In the genomic region with DNA sequence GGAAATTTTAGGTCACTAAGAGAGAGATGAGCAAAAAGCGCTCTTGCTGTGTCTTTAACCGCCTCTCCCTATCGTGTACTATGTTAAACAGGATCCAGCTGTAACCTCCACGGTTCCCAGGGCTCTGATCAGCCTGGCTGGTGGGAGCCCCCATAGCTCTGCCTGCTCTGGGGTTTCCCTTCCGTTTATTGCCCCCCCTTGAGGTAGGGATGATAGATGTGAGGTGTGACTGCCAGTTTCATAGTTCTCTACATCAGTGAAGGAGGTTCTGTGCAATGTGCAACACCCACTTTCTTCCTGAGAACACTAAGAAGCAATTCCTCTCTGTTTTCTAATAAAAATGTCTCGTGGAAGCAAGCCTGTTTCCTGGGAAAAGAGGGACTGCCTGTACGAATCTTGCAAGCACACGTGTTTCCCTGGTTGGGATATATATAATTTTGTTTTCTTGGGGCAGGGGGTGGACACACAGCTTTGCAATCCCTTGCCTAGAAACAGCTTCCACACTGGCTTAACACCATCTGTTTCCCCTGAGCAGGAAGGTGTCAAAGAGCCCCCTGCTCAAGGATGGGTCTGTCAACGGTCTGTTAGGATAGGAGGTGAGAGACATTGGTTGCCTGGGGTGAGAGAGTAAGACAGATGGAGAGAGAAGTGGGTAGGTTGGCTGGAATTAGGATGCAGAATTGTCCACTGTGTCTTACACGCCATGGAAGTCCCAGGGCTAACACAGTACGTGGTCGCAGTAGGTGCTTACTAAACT, we compare ENCODE assay signal across 20 cellular contexts. TPM values are rescaled to one million over a fixed set of nuclear protein-coding genes. Genes with fewer than 3 reads are reported as not detected.
DNase-seq lines count a peak whose midpoint lies in the region; ATAC-seq and TF ChIP-seq lines count a peak whose summit lies in the region.
"Had no signal": no experiment of that assay in that cellular context is flagged by ENCODE, and none has a peak within 500 bp of the region (broad histone marks: within the 10 kb centered on the region; RNA-seq: fewer than 3 reads in every experiment).

No MANE protein-coding gene starts in this region.

- peak overlapping the region; percentile 87 to 96 (median 93) for H3K27ac Mint-ChIP-seq in brain
- H3K27ac Mint-ChIP-seq: B cell; CD8-positive, alpha-beta T cell had no signal

- no peak for DNase-seq in left ventricle myocardium inferior
- no peak for DNase-seq in Right ventricle myocardium inferior (ENCODE audit: missing footprints)
- DNase-seq in mesendoderm, result peak; percentile 89
- DNase-seq in BE2C, result no peak
- no peak for DNase-seq in OCI-LY7 (ENCODE audit: low spot score)
- no peak for DNase-seq in NCI-H1092 treated with DMSO at 0.1 percent for 48 hours (lab: John Stamatoyannopoulos, UW)
- DNase-seq: CD8-positive, alpha-beta T cell; DMS79; H7; NCI-H1417; NCI-H2029 treated with DMSO at 0.1 percent for 48 hours; NCI-H226; NCI-H526 treated with DMSO at 0.1 percent for 48 hours; PC-3 had no signal

- H3K4me3 ChIP-seq in left ventricle myocardium inferior, result no peak overlapping the region
- no peak overlapping the region for H3K4me3 ChIP-seq in mesendoderm (ENCODE audit: low read length)
- no peak overlapping the region for H3K4me3 ChIP-seq in BE2C (ENCODE audit: low read depth, low read length)
- no peak overlapping the region for H3K4me3 ChIP-seq in OCI-LY7 (ENCODE audit: low read depth, low read length, poor library complexity, severe bottlenecking)
- H3K4me3 ChIP-seq: SJSA1 had no signal

- H3K79me1 ChIP-seq in mesendoderm (ENCODE audit: low read length), result peaks cover 2% of the 10 kb centered on the region

- no peaks in the 10 kb centered on the region for H3K36me3 ChIP-seq in left ventricle myocardium inferior
- no peaks in the 10 kb centered on the region for H3K36me3 ChIP-seq in mesendoderm (ENCODE audit: control insufficient read depth, insufficient read depth, low read length)
- H3K36me3 ChIP-seq in BE2C, result no peaks in the 10 kb centered on the region
- H3K36me3 ChIP-seq in OCI-LY7 (ENCODE audit: insufficient read depth, low read length), result peaks cover 8% of the 10 kb centered on the region; the same call in 1 of the 2 replicates
- H3K36me3 ChIP-seq: SJSA1 had no signal

- H3K18ac ChIP-seq in mesendoderm (ENCODE audit: low read length), result no peak overlapping the region

- POLR2A ChIA-PET in OCI-LY7 (lab: Charles Lee), result no interaction called here

- H3K4me1 ChIP-seq in left ventricle myocardium inferior, result peaks cover 85% of the 10 kb centered on the region
- H3K4me1 ChIP-seq in mesendoderm (ENCODE audit: control insufficient read depth, low read depth, low read length), result peaks cover 11% of the 10 kb centered on the region
- peaks cover 20% of the 10 kb centered on the region for H3K4me1 ChIP-seq in BE2C
- peaks cover 34% of the 10 kb centered on the region for H3K4me1 ChIP-seq in OCI-LY7 (ENCODE audit: insufficient read depth, low read length, poor library complexity, severe bottlenecking)

- H3K27ac ChIP-seq in left ventricle myocardium inferior (replicated peaks), result peak overlapping the region; percentile 89
- no peak overlapping the region for H3K27ac ChIP-seq in mesendoderm (ENCODE audit: low read depth, low read length)
- no peak overlapping the region for H3K27ac ChIP-seq in OCI-LY7 (ENCODE audit: low read depth, low read length, poor library complexity, severe bottlenecking)
- H3K27ac ChIP-seq: 22Rv1, SJSA1 had no signal

- no peaks in the 10 kb centered on the region for H3K79me2 ChIP-seq in mesendoderm (ENCODE audit: control insufficient read depth, insufficient read depth, low read length)
- no peaks in the 10 kb centered on the region; the same call in 1 of the 2 replicates for H3K79me2 ChIP-seq in OCI-LY7 (ENCODE audit: insufficient read depth, low read depth, low read length)

- H3K9ac ChIP-seq in mesendoderm (ENCODE audit: low read length), result no peak overlapping the region

- TF ChIP-seq CTCF in left ventricle myocardium inferior (IDR thresholded peaks at IDR 0.05; ENCODE audit: borderline replicate concordance), result no peak
- TF ChIP-seq CTCF in brain (conservative IDR thresholded peaks at IDR 0.05), result no peak
- TF ChIP-seq CTCF in BE2C (IDR thresholded peaks at IDR 0.05; ENCODE audit: low read depth, low read length), result no peak
- TF ChIP-seq CTCF in OCI-LY7 (conservative IDR thresholded peaks at IDR 0.05; ENCODE audit: low read length), result no peak; the same call in 1 of the 2 replicates

- H2BK5ac ChIP-seq in mesendoderm (ENCODE audit: low read length), result peak overlapping the region; percentile 47

- no peak overlapping the region for H2BK15ac ChIP-seq in mesendoderm (replicated peaks; ENCODE audit: low read depth)

- H3K56ac ChIP-seq in mesendoderm (ENCODE audit: low read length), result peak overlapping the region; percentile 69

- peaks cover 95% of the 10 kb centered on the region for H3K4me1 Mint-ChIP-seq in brain

- BruUV-seq in OCI-LY7 (replicated peaks; lab: Mats Ljungman, UMichigan), result no TSS peak

- H3K4me2 ChIP-seq in mesendoderm (ENCODE audit: low read length) (no peak overlapping the region), OCI-LY7 (ENCODE audit: low read length) (no peak overlapping the region)

- peak overlapping the region; percentile 27 for H4K5ac ChIP-seq in mesendoderm (ENCODE audit: low read length)

- no peak overlapping the region for H2AK5ac ChIP-seq in mesendoderm (ENCODE audit: low read length)

- H4K20me1 ChIP-seq in OCI-LY7 (ENCODE audit: insufficient read depth, low read length), result no peaks in the 10 kb centered on the region

- no peak overlapping the region for H2AFZ ChIP-seq in OCI-LY7 (ENCODE audit: low read length)

- H3K23ac ChIP-seq in mesendoderm (ENCODE audit: low read length), result no peak overlapping the region

- H4K8ac ChIP-seq in mesendoderm (ENCODE audit: low read depth, low read length), result no peak overlapping the region

- peak overlapping the region in 2 of 5 experiments; percentile 49 to 56 for H3K4me3 Mint-ChIP-seq in brain
- H3K4me3 Mint-ChIP-seq: B cell; CD8-positive, alpha-beta T cell had no signal

- H3K9me3 ChIP-seq in left ventricle myocardium inferior (replicated peaks) (peaks cover 5% of the 10 kb centered on the region), BE2C (no peaks in the 10 kb centered on the region), OCI-LY7 (ENCODE audit: low read length) (no peaks in the 10 kb centered on the region)
- H3K9me3 ChIP-seq: SJSA1 had no signal

- H3K9me2 ChIP-seq in OCI-LY7 (ENCODE audit: insufficient read depth, low read length), result no peaks in the 10 kb centered on the region

- intact Hi-C loops in left ventricle myocardium inferior (cut with micrococcal nuclease) (no loop called here), Right ventricle myocardium inferior (cut with DNase I) (no loop called here), OCI-LY7 (cut with micrococcal nuclease; ENCODE audit: unreplicated experiment) (no loop called here)

- H3K27me3 Mint-ChIP-seq in brain, result no peaks in the 10 kb centered on the region
- H3K27me3 Mint-ChIP-seq: B cell had no signal

- H3K36me3 Mint-ChIP-seq in brain, result peaks cover 14% of the 10 kb centered on the region
- H3K36me3 Mint-ChIP-seq: CD8-positive, alpha-beta T cell had no signal

- CTCF ChIA-PET in OCI-LY7 (lab: Charles Lee; ENCODE audit: unreplicated experiment), result no interaction called here

- no peak overlapping the region for H3K4ac ChIP-seq in mesendoderm (ENCODE audit: low read depth, low read length)

- ATAC-seq in Right ventricle myocardium inferior, result no peak
- ATAC-seq in HG03175 (IDR thresholded peaks at IDR 0.05; ENCODE audit: unreplicated experiment), result no peak
- ATAC-seq: CD8-positive, alpha-beta T cell; PC-3 had no signal

- no peak overlapping the region for H2BK120ac ChIP-seq in mesendoderm (ENCODE audit: low read depth, low read length)

- H3K9me3 Mint-ChIP-seq in brain, result peaks cover 0 to 12% (median 5%) of the 10 kb centered on the region in 5 experiments

- no peaks in the 10 kb centered on the region for H3K27me3 ChIP-seq in left ventricle myocardium inferior (ENCODE audit: low read depth)
- H3K27me3 ChIP-seq in mesendoderm (ENCODE audit: insufficient read depth, low read length, poor library complexity), result no peaks in the 10 kb centered on the region
- H3K27me3 ChIP-seq in BE2C, result no peaks in the 10 kb centered on the region
- H3K27me3 ChIP-seq: SJSA1 had no signal

- no CpG with 5 or more reads among the region's 12 CpGs for WGBS in mesendoderm (ENCODE audit: extremely low coverage, insufficient coverage, low lambda C conversion rate)

RNA-seq across cellular contexts. Expression of gene CORO2B, which starts 23.9 kb away (rescaled TPM):
- 5.0 TPM for total RNA-seq in left ventricle myocardium inferior
- total RNA-seq in Right ventricle myocardium inferior, result 8.5 TPM
- polyA plus RNA-seq in brain (ENCODE audit: insufficient read depth, low read depth, low replicate concordance), result 59.3 TPM
- polyA plus RNA-seq in mesendoderm (2013, experiment 1 of 2), result 1.9 TPM
- 1.8 TPM for polyA plus RNA-seq in mesendoderm (2013, experiment 2 of 2)
- 23.7 TPM for polyA plus RNA-seq in BE2C (2012; ENCODE audit: insufficient read depth, insufficient read length, low read depth)
- total RNA-seq in OCI-LY7 (2014; rRNA removed; shearing (Covaris generic)), result 11.3 and 12.5 TPM in 2 replicates
- 7.4 and 10.5 TPM in 2 replicates for total RNA-seq in OCI-LY7 (2022)
- total RNA-seq: HT-29, SJSA1 had no signal
